In the genomic region with DNA sequence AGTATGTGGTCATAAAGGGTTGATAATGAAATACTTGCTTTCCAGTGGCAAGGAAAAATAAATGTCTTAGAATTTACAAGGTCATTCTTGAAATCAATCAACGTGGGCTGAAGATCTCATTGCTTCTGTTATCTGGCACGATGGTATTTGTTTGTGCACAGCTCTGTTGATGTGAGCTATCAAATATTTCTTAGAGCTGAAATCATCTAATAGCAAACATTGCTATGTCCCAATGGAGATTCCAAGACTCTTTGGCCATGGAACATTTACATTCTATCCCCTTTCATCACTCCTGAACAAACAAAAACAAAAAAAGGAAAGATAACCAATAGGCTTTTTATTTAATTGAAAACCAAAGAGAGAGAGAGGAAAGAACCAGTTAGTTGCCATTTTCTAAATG, we compare ENCODE assay signal across 24 cellular contexts.
"Had no signal": no experiment of that assay in that cellular context is flagged by ENCODE, and none has a peak within 500 bp of the region (broad histone marks: within the 10 kb centered on the region; RNA-seq: fewer than 3 reads in every experiment).

No MANE protein-coding gene starts in this region.

- DNase-seq: activated CD4-positive, alpha-beta memory T cell treated with anti-CD3 and anti-CD28 coated beads for 36 hours; activated CD4-positive, alpha-beta T cell treated with anti-CD3 and anti-CD28 coated beads, Interleukin-2, amount 50 U/mL, for 1 hour; activated CD8-positive, alpha-beta memory T cell treated with anti-CD3 and anti-CD28 coated beads, Interleukin-2, amount 50 U/mL, for 4 hours; activated gamma-delta T cell treated with Interleukin-2 at 50 U/mL for 16 hours; activated naive CD4-positive, alpha-beta T cell treated with anti-CD3 and anti-CD28 coated beads for 36 hours; activated T-cell treated with anti-CD3 and anti-CD28 coated beads for 4 hours; activated T-cell treated with anti-CD3 and anti-CD28 coated beads, Interleukin-2, amount 50 U/mL, for 4 hours; amniotic stem cell; aorta; Karpas-422; KBM-7; NCI-H1105 treated with DMSO at 0.1 percent for 48 hours; NCI-H1436; NCI-H1694; NCI-H1930; NCI-H2081 treated with DMSO at 0.1 percent for 48 hours; NCI-H345; NCI-H524 treated with DMSO at 0.1 percent for 48 hours; SHP77; SJCRH30; T1000 had no signal

- H3K4me3 ChIP-seq: SJCRH30, SK-N-MC had no signal

- ATAC-seq: activated naive CD4-positive, alpha-beta T cell treated with anti-CD3 and anti-CD28 coated beads, Interleukin-2, amount 50 U/mL, for 72 hours; activated T-cell treated with anti-CD3 and anti-CD28 coated beads, Interleukin-2, amount 50 U/mL, for 4 hours; Panc1 had no signal

- H3K27ac ChIP-seq: SJCRH30, SK-N-MC had no signal

- H3K4me1 ChIP-seq: SJCRH30 had no signal

- H3K27me3 ChIP-seq: SJCRH30 had no signal

- H3K9me3 ChIP-seq: SJCRH30 had no signal

- H3K36me3 ChIP-seq: SJCRH30 had no signal
